ENCODE assay signal across 8 cellular contexts in genomic region chr6:129575378-129576118, GRCh38.
DNase-seq lines count a peak whose midpoint lies in the region; ATAC-seq and TF ChIP-seq lines count a peak whose summit lies in the region.

No MANE protein-coding gene starts in this region.

- no peak for DNase-seq in activated naive CD4-positive, alpha-beta T cell treated with anti-CD3 and anti-CD28 coated beads, Interleukin-2, amount 50 U/mL, for 72 hours (ENCODE audit: low spot score in 2 of 2)
- DNase-seq in NCI-H460 (ENCODE audit: extremely low read depth, low read depth) = peak; percentile 39
- DNase-seq in brain microvascular endothelial cell = peak; percentile 65
- peak; percentile 77 for DNase-seq in inferior parietal cortex (ENCODE audit: extremely low spot score)
- peak; percentile 33 for DNase-seq in stromal cell of bone marrow (ENCODE audit: low read depth)

- no peak overlapping the region for H3K27ac Mint-ChIP-seq in activated naive CD4-positive, alpha-beta T cell treated with anti-CD3 and anti-CD28 coated beads, Interleukin-2, amount 50 U/mL, for 24 hours
- no peak overlapping the region for H3K27ac Mint-ChIP-seq in activated naive CD4-positive, alpha-beta T cell treated with anti-CD3 and anti-CD28 coated beads, Interleukin-2, amount 50 U/mL, for 72 hours

- peaks cover 2% of the 10 kb centered on the region for H3K36me3 ChIP-seq in brain microvascular endothelial cell (replicated peaks)

- H3K36me3 Mint-ChIP-seq in activated naive CD4-positive, alpha-beta T cell treated with anti-CD3 and anti-CD28 coated beads, Interleukin-2, amount 50 U/mL, for 24 hours = peaks cover 1% of the 10 kb centered on the region
- H3K36me3 Mint-ChIP-seq in activated naive CD4-positive, alpha-beta T cell treated with anti-CD3 and anti-CD28 coated beads, Interleukin-2, amount 50 U/mL, for 72 hours = peaks cover 9 to 11% of the 10 kb centered on the region in 2 donors

- no peaks in the 10 kb centered on the region for H3K27me3 ChIP-seq in brain microvascular endothelial cell (replicated peaks)

- no peaks in the 10 kb centered on the region for H3K9me3 Mint-ChIP-seq in activated naive CD4-positive, alpha-beta T cell treated with anti-CD3 and anti-CD28 coated beads, Interleukin-2, amount 50 U/mL, for 24 hours
- H3K9me3 Mint-ChIP-seq in activated naive CD4-positive, alpha-beta T cell treated with anti-CD3 and anti-CD28 coated beads, Interleukin-2, amount 50 U/mL, for 72 hours = peaks cover 7 to 11% of the 10 kb centered on the region in 2 donors

- H3K4me3 ChIP-seq in brain microvascular endothelial cell (ENCODE audit: low read depth, low read length) = no peak overlapping the region

- in situ Hi-C loops in brain microvascular endothelial cell (cut with HindIII; ENCODE audit: low pct_ligation_motif_present, low sequenced_read_pairs) = no loop called here

- TF ChIP-seq CTCF in brain microvascular endothelial cell (IDR thresholded peaks at IDR 0.05; ENCODE audit: low read depth, low read length, missing control alignments) = peak; percentile 65

- H3K4me1 Mint-ChIP-seq in activated naive CD4-positive, alpha-beta T cell treated with anti-CD3 and anti-CD28 coated beads, Interleukin-2, amount 50 U/mL, for 24 hours = peaks cover 16% of the 10 kb centered on the region

- no peak for ATAC-seq in activated naive CD4-positive, alpha-beta T cell treated with anti-CD3 and anti-CD28 coated beads, Interleukin-2, amount 50 U/mL, for 72 hours
- no peak for ATAC-seq in GM19452 (IDR thresholded peaks at IDR 0.05; ENCODE audit: unreplicated experiment)
- no peak for ATAC-seq in GM21367 (IDR thresholded peaks at IDR 0.05; ENCODE audit: unreplicated experiment)

- no peaks in the 10 kb centered on the region for H3K27me3 Mint-ChIP-seq in activated naive CD4-positive, alpha-beta T cell treated with anti-CD3 and anti-CD28 coated beads, Interleukin-2, amount 50 U/mL, for 24 hours

- peak overlapping the region; percentile 66 for H3K4me3 Mint-ChIP-seq in activated naive CD4-positive, alpha-beta T cell treated with anti-CD3 and anti-CD28 coated beads, Interleukin-2, amount 50 U/mL, for 24 hours

- peak overlapping the region; percentile 69 for H3K27ac ChIP-seq in brain microvascular endothelial cell

Comparison
In these comparisons a context has a peak if more than half of its experiments do, and no peak if none do; other contexts are left out.
1. DNase-seq: peak in NCI-H460 (single experiment), brain microvascular endothelial cell (single experiment), inferior parietal cortex (single experiment) and stromal cell of bone marrow (single experiment); none in activated naive CD4-positive, alpha-beta T cell treated with anti-CD3 and anti-CD28 coated beads, Interleukin-2, amount 50 U/mL, for 72 hours (0 of 2).